Comparison of ENCODE assay signal across 19 cellular contexts in genomic region chrX:5916945-5917344, GRCh38.
A peak's percentile ranks its signal among the peaks of the same experiment; 100 is the strongest.
DNase-seq lines count a peak whose midpoint lies in the region; ATAC-seq and TF ChIP-seq lines count a peak whose summit lies in the region.
"Had no signal": no experiment of that assay in that cellular context is flagged by ENCODE, and none has a peak within 500 bp of the region (broad histone marks: within the 10 kb centered on the region; RNA-seq: fewer than 3 reads in every experiment).

No MANE protein-coding gene starts in this region.

- H3K4me3 ChIP-seq in Karpas-422 (ENCODE audit: low read length) (no peak overlapping the region), RWPE2 (ENCODE audit: severe bottlenecking) (no peak overlapping the region), trophoblast cell (ENCODE audit: low read depth, low read length) (no peak overlapping the region)
- H3K4me3 ChIP-seq: coronary artery, heart left ventricle, suprapubic skin had no signal

- H3K4ac ChIP-seq in trophoblast cell (ENCODE audit: low read depth, low read length): no peak overlapping the region

- H3K79me2 ChIP-seq in Karpas-422 (ENCODE audit: low read length) (peaks cover 91% of the 10 kb centered on the region), trophoblast cell (ENCODE audit: control insufficient read depth, insufficient read depth, low read length, poor library complexity) (no peaks in the 10 kb centered on the region)

- POLR2A ChIA-PET in activated CD8-positive, alpha-beta T cell treated with anti-CD3 and anti-CD28 coated beads for 36 hours (lab: Charles Lee): no interaction called here
- POLR2A ChIA-PET in activated CD8-positive, alpha-beta T cell treated with anti-CD3 and anti-CD28 coated beads, Interleukin-2, amount 10 ng/mL, durations not matched to agents 7 days and 5 days (lab: Charles Lee): no interaction called here

- H3K27me3 Mint-ChIP-seq in activated CD8-positive, alpha-beta T cell treated with anti-CD3 and anti-CD28 coated beads for 36 hours: no peaks in the 10 kb centered on the region
- H3K27me3 Mint-ChIP-seq in activated CD8-positive, alpha-beta T cell treated with anti-CD3 and anti-CD28 coated beads, Interleukin-2, amount 10 ng/mL, durations not matched to agents 7 days and 5 days (ENCODE audit: low read depth): no peaks in the 10 kb centered on the region
- H3K27me3 Mint-ChIP-seq in neural crest cell (ENCODE audit: low read depth): no peaks in the 10 kb centered on the region
- H3K27me3 Mint-ChIP-seq: activated CD4-positive, alpha-beta memory T cell treated with anti-CD3 and anti-CD28 coated beads, Interleukin-2, amount 10 ng/mL, durations not matched to agents 7 days and 5 days; activated naive CD8-positive, alpha-beta T cell; activated T-cell treated with anti-CD3 and anti-CD28 coated beads, Interleukin-2, amount 50 U/mL, for 24 hours; brain; CD4-positive, alpha-beta T cell had no signal

- no peak overlapping the region for H3K4me3 Mint-ChIP-seq in activated CD8-positive, alpha-beta T cell treated with anti-CD3 and anti-CD28 coated beads for 36 hours
- no peak overlapping the region for H3K4me3 Mint-ChIP-seq in activated CD8-positive, alpha-beta T cell treated with anti-CD3 and anti-CD28 coated beads, Interleukin-2, amount 10 ng/mL, durations not matched to agents 7 days and 5 days
- H3K4me3 Mint-ChIP-seq in neural crest cell: no peak overlapping the region
- H3K4me3 Mint-ChIP-seq: activated CD4-positive, alpha-beta memory T cell treated with anti-CD3 and anti-CD28 coated beads, Interleukin-2, amount 10 ng/mL, durations not matched to agents 7 days and 5 days; activated naive CD8-positive, alpha-beta T cell; activated T-cell treated with anti-CD3 and anti-CD28 coated beads, Interleukin-2, amount 50 U/mL, for 24 hours; brain; CD4-positive, alpha-beta T cell had no signal

- H2AK5ac ChIP-seq in trophoblast cell (ENCODE audit: low read length): no peak overlapping the region

- no peaks in the 10 kb centered on the region for H3K9me3 Mint-ChIP-seq in activated CD8-positive, alpha-beta T cell treated with anti-CD3 and anti-CD28 coated beads for 36 hours
- H3K9me3 Mint-ChIP-seq in activated CD8-positive, alpha-beta T cell treated with anti-CD3 and anti-CD28 coated beads, Interleukin-2, amount 10 ng/mL, durations not matched to agents 7 days and 5 days (ENCODE audit: insufficient read depth): no peaks in the 10 kb centered on the region
- H3K9me3 Mint-ChIP-seq in neural crest cell: peaks cover 18% of the 10 kb centered on the region
- H3K9me3 Mint-ChIP-seq: activated CD4-positive, alpha-beta memory T cell treated with anti-CD3 and anti-CD28 coated beads, Interleukin-2, amount 10 ng/mL, durations not matched to agents 7 days and 5 days; activated T-cell treated with anti-CD3 and anti-CD28 coated beads, Interleukin-2, amount 50 U/mL, for 24 hours; CD4-positive, alpha-beta T cell had no signal

- H2BK5ac ChIP-seq in trophoblast cell (ENCODE audit: low read depth, low read length, poor library complexity): no peak overlapping the region

- H3K79me1 ChIP-seq in trophoblast cell (ENCODE audit: low read length): no peaks in the 10 kb centered on the region

- H3K9me2 ChIP-seq in Karpas-422 (replicated peaks; ENCODE audit: insufficient read depth, low read length): no peaks in the 10 kb centered on the region

- WGBS in trophoblast cell (ENCODE audit: extremely low coverage, insufficient coverage, insufficient read length): no CpG with 5 or more reads among the region's 5 CpGs

- no peak overlapping the region for H3K27ac ChIP-seq in Karpas-422 (ENCODE audit: low read length)
- no peak overlapping the region for H3K27ac ChIP-seq in RWPE2 (ENCODE audit: poor library complexity, severe bottlenecking)
- no peak overlapping the region for H3K27ac ChIP-seq in trophoblast cell (ENCODE audit: low read depth, low read length)
- H3K27ac ChIP-seq: coronary artery, heart left ventricle, suprapubic skin had no signal

- no peaks in the 10 kb centered on the region for H3K36me3 Mint-ChIP-seq in activated CD8-positive, alpha-beta T cell treated with anti-CD3 and anti-CD28 coated beads for 36 hours (ENCODE audit: low read depth)
- no peaks in the 10 kb centered on the region for H3K36me3 Mint-ChIP-seq in activated CD8-positive, alpha-beta T cell treated with anti-CD3 and anti-CD28 coated beads, Interleukin-2, amount 10 ng/mL, durations not matched to agents 7 days and 5 days (ENCODE audit: low read depth)
- H3K36me3 Mint-ChIP-seq in neural crest cell (ENCODE audit: low read depth): peaks cover 30% of the 10 kb centered on the region
- H3K36me3 Mint-ChIP-seq: activated naive CD8-positive, alpha-beta T cell had no signal

- H3K27ac Mint-ChIP-seq in activated CD8-positive, alpha-beta T cell treated with anti-CD3 and anti-CD28 coated beads for 36 hours: no peak overlapping the region
- no peak overlapping the region for H3K27ac Mint-ChIP-seq in activated CD8-positive, alpha-beta T cell treated with anti-CD3 and anti-CD28 coated beads, Interleukin-2, amount 10 ng/mL, durations not matched to agents 7 days and 5 days
- no peak overlapping the region for H3K27ac Mint-ChIP-seq in neural crest cell (ENCODE audit: unreplicated experiment)
- H3K27ac Mint-ChIP-seq: activated CD4-positive, alpha-beta memory T cell treated with anti-CD3 and anti-CD28 coated beads, Interleukin-2, amount 10 ng/mL, durations not matched to agents 7 days and 5 days; activated naive CD8-positive, alpha-beta T cell; activated T-cell treated with anti-CD3 and anti-CD28 coated beads, Interleukin-2, amount 50 U/mL, for 24 hours; brain; CD4-positive, alpha-beta T cell had no signal

- no peak overlapping the region for H3K18ac ChIP-seq in trophoblast cell (ENCODE audit: low read length)

- DNase-seq in activated CD8-positive, alpha-beta T cell treated with anti-CD3 and anti-CD28 coated beads for 36 hours: peak; percentile 7
- DNase-seq in activated CD8-positive, alpha-beta T cell treated with anti-CD3 and anti-CD28 coated beads, Interleukin-2, amount 10 ng/mL, durations not matched to agents 7 days and 5 days: no peak
- DNase-seq in Karpas-422: peak; percentile 78
- no peak for DNase-seq in RWPE2 (ENCODE audit: low spot score)
- DNase-seq in neural crest cell (ENCODE audit: low read depth, low spot score): no peak
- DNase-seq in GDM1 (lab: John Stamatoyannopoulos, UW): no peak
- no peak for DNase-seq in hippocampal formation (lab: John Stamatoyannopoulos, UW)
- DNase-seq in trophoblast cell: no peak
- DNase-seq: activated CD4-positive, alpha-beta memory T cell treated with anti-CD3 and anti-CD28 coated beads, Interleukin-2, amount 10 ng/mL, durations not matched to agents 7 days and 5 days; activated T-cell treated with anti-CD3 and anti-CD28 coated beads, Interleukin-2, amount 50 U/mL, for 24 hours; CD4-positive, alpha-beta T cell; DMS53; heart left ventricle; NCI-H2171 treated with DMSO at 0.1 percent for 48 hours; retina had no signal

- no peak overlapping the region for H4K12ac ChIP-seq in trophoblast cell (ENCODE audit: low read depth, low read length)

- H2AFZ ChIP-seq in Karpas-422 (ENCODE audit: low read length): no peak overlapping the region
- no peak overlapping the region for H2AFZ ChIP-seq in trophoblast cell (ENCODE audit: insufficient read depth, low read length, poor library complexity)

- no peak overlapping the region for H3K4me2 ChIP-seq in Karpas-422 (ENCODE audit: low read depth, low read length, poor library complexity, severe bottlenecking)
- H3K4me2 ChIP-seq in trophoblast cell (ENCODE audit: low read length): no peak overlapping the region

- H3K14ac ChIP-seq in trophoblast cell (ENCODE audit: low read length): no peak overlapping the region

- intact Hi-C loops in activated CD8-positive, alpha-beta T cell treated with anti-CD3 and anti-CD28 coated beads for 36 hours (cut with micrococcal nuclease): no loop called here

- no peak overlapping the region for H4K8ac ChIP-seq in trophoblast cell (ENCODE audit: low read depth, low read length)

- H4K20me1 ChIP-seq in Karpas-422 (ENCODE audit: insufficient read depth, low read depth, low read length): no peaks in the 10 kb centered on the region

- ATAC-seq in activated CD8-positive, alpha-beta T cell treated with anti-CD3 and anti-CD28 coated beads for 36 hours: no peak
- ATAC-seq in activated CD8-positive, alpha-beta T cell treated with anti-CD3 and anti-CD28 coated beads, Interleukin-2, amount 10 ng/mL, durations not matched to agents 7 days and 5 days: no peak
- ATAC-seq in RWPE2 (ENCODE audit: low read depth): no peak
- ATAC-seq: heart left ventricle had no signal

- H3K4me1 ChIP-seq in Karpas-422 (ENCODE audit: low read length) (peaks cover 21% of the 10 kb centered on the region), RWPE2 (ENCODE audit: insufficient read depth, poor library complexity, severe bottlenecking) (no peaks in the 10 kb centered on the region), trophoblast cell (ENCODE audit: control insufficient read depth in 1 of 2, insufficient read depth in 2 of 2, low read length in 2 of 2) (no peaks in the 10 kb centered on the region)
- H3K4me1 ChIP-seq: heart left ventricle, suprapubic skin had no signal

- H3K36me3 ChIP-seq in Karpas-422 (ENCODE audit: insufficient read depth, low read length) (peaks cover 14% of the 10 kb centered on the region), RWPE2 (ENCODE audit: low read depth) (no peaks in the 10 kb centered on the region), trophoblast cell (ENCODE audit: control insufficient read depth in 1 of 2, insufficient read depth in 2 of 2, low read length in 2 of 2) (no peaks in the 10 kb centered on the region)
- H3K36me3 ChIP-seq: heart left ventricle, suprapubic skin had no signal

- H3K9ac ChIP-seq in Karpas-422 (ENCODE audit: low read length) (no peak overlapping the region), trophoblast cell (ENCODE audit: low read length) (no peak overlapping the region)

- no peaks in the 10 kb centered on the region for H3K27me3 ChIP-seq in Karpas-422 (ENCODE audit: low read length)
- no peaks in the 10 kb centered on the region for H3K27me3 ChIP-seq in RWPE2 (ENCODE audit: insufficient read depth, poor library complexity, severe bottlenecking)
- no peaks in the 10 kb centered on the region for H3K27me3 ChIP-seq in trophoblast cell (ENCODE audit: insufficient read depth, low read length)
- H3K27me3 ChIP-seq: heart left ventricle, suprapubic skin had no signal

- no peak for TF ChIP-seq CTCF in activated CD8-positive, alpha-beta T cell treated with anti-CD3 and anti-CD28 coated beads for 36 hours (IDR thresholded peaks at IDR 0.05)
- TF ChIP-seq CTCF in RWPE2 (IDR thresholded peaks at IDR 0.05; ENCODE audit: poor library complexity, severe bottlenecking): peak; percentile 17
- TF ChIP-seq CTCF in neural crest cell (conservative IDR thresholded peaks at IDR 0.05): peak; percentile 24

- no peak overlapping the region for H4K91ac ChIP-seq in trophoblast cell (ENCODE audit: low read depth, low read length)

- H3K23ac ChIP-seq in trophoblast cell (ENCODE audit: low read length): no peak overlapping the region

- no peaks in the 10 kb centered on the region for H3K4me1 Mint-ChIP-seq in activated CD8-positive, alpha-beta T cell treated with anti-CD3 and anti-CD28 coated beads for 36 hours (ENCODE audit: low read depth)
- H3K4me1 Mint-ChIP-seq in activated CD8-positive, alpha-beta T cell treated with anti-CD3 and anti-CD28 coated beads, Interleukin-2, amount 10 ng/mL, durations not matched to agents 7 days and 5 days (ENCODE audit: low read depth): no peaks in the 10 kb centered on the region
- no peaks in the 10 kb centered on the region for H3K4me1 Mint-ChIP-seq in neural crest cell
- H3K4me1 Mint-ChIP-seq: activated CD4-positive, alpha-beta memory T cell treated with anti-CD3 and anti-CD28 coated beads, Interleukin-2, amount 10 ng/mL, durations not matched to agents 7 days and 5 days had no signal

- H2BK12ac ChIP-seq in trophoblast cell (ENCODE audit: low read length): no peak overlapping the region

- CTCF ChIA-PET in activated CD8-positive, alpha-beta T cell treated with anti-CD3 and anti-CD28 coated beads for 36 hours (lab: Charles Lee): no interaction called here
- CTCF ChIA-PET in activated CD8-positive, alpha-beta T cell treated with anti-CD3 and anti-CD28 coated beads, Interleukin-2, amount 10 ng/mL, durations not matched to agents 7 days and 5 days (lab: Charles Lee): no interaction called here

- H2BK120ac ChIP-seq in trophoblast cell (ENCODE audit: insufficient read depth, low read length, poor library complexity): no peak overlapping the region

- H3K9me3 ChIP-seq in Karpas-422 (ENCODE audit: low read length) (no peaks in the 10 kb centered on the region), RWPE2 (ENCODE audit: severe bottlenecking) (no peaks in the 10 kb centered on the region), trophoblast cell (ENCODE audit: insufficient read depth, low read depth, low read length) (no peaks in the 10 kb centered on the region)
- H3K9me3 ChIP-seq: suprapubic skin had no signal

Comparison
In these comparisons a context has a peak if more than half of its experiments do, and no peak if none do; other contexts are left out.
1. DNase-seq: peak in activated CD8-positive, alpha-beta T cell treated with anti-CD3 and anti-CD28 coated beads for 36 hours (single experiment) and Karpas-422 (single experiment); none in activated CD8-positive, alpha-beta T cell treated with anti-CD3 and anti-CD28 coated beads, Interleukin-2, amount 10 ng/mL, durations not matched to agents 7 days and 5 days (single experiment), RWPE2 (single experiment), neural crest cell (single experiment), GDM1 (single experiment), hippocampal formation (0 of 2) and trophoblast cell (0 of 2).